ENCODE assay signal across 13 cellular contexts in genomic region chr15:56042523-56042922, GRCh38. TPM values are rescaled to one million over a fixed set of nuclear protein-coding genes. Genes with fewer than 3 reads are reported as not detected.
DNase-seq lines count a peak whose midpoint lies in the region; ATAC-seq, FAIRE-seq and TF ChIP-seq lines count a peak whose summit lies in the region.
"Had no signal": no experiment of that assay in that cellular context is flagged by ENCODE, and none has a peak within 500 bp of the region (broad histone marks: within the 10 kb centered on the region; RNA-seq: fewer than 3 reads in every experiment).

No MANE protein-coding gene starts in this region.

- no peak for ATAC-seq in activated T-cell treated with anti-CD3 and anti-CD28 coated beads, Interleukin-2, amount 50 U/mL, for 72 hours (replicated peaks in 1 of 2)
- ATAC-seq in PC-3: no peak
- ATAC-seq: Right ventricle myocardium inferior had no signal

- H3K4me1 ChIP-seq in PC-3 (ENCODE audit: insufficient read depth, low read length): peaks cover 54% of the 10 kb centered on the region
- H3K4me1 ChIP-seq in effector memory CD4-positive, alpha-beta T cell (ENCODE audit: control insufficient read depth, insufficient read depth, low read length, poor library complexity, severe bottlenecking): peaks cover 12% of the 10 kb centered on the region
- H3K4me1 ChIP-seq in small intestine (ENCODE audit: control insufficient read depth in 2 of 2, insufficient read depth in 1 of 2, low read depth in 1 of 2, low read length in 1 of 2): peaks cover 4 to 6% of the 10 kb centered on the region in 2 donors

- intact Hi-C loops in PC-3 (cut with micrococcal nuclease): no loop called here

- 0 out of 2 replicates have a peak overlapping the region, but pooled peaks have one; percentile 2 for H3K4me2 ChIP-seq in PC-3 (ENCODE audit: low read length)

- H3K4me3 Mint-ChIP-seq in activated T-cell treated with anti-CD3 and anti-CD28 coated beads, Interleukin-2, amount 50 U/mL, for 72 hours: peak overlapping the region; percentile 41 to 71
- H3K4me3 Mint-ChIP-seq: nephron progenitor cell had no signal

- no peak overlapping the region for H3K27ac Mint-ChIP-seq in activated T-cell treated with anti-CD3 and anti-CD28 coated beads, Interleukin-2, amount 50 U/mL, for 72 hours

- H3K79me2 ChIP-seq in PC-3 (ENCODE audit: low read length): no peaks in the 10 kb centered on the region

- no peaks in the 10 kb centered on the region for H3K27me3 ChIP-seq in PC-3 (ENCODE audit: low read length)
- H3K27me3 ChIP-seq in effector memory CD4-positive, alpha-beta T cell (replicated peaks; ENCODE audit: control insufficient read depth, insufficient read depth, low read length, poor library complexity, severe bottlenecking): no peaks in the 10 kb centered on the region
- H3K27me3 ChIP-seq in small intestine (ENCODE audit: control insufficient read depth in 2 of 2, insufficient read depth in 2 of 2, low read length in 2 of 2): no peaks in the 10 kb centered on the region

- no peaks in the 10 kb centered on the region for H3K9me2 ChIP-seq in PC-3 (replicated peaks; ENCODE audit: low read length)

- BruUV-seq in PC-3 (replicated peaks; lab: Mats Ljungman, UMichigan): no TSS peak

- no peaks in the 10 kb centered on the region for H3K27me3 Mint-ChIP-seq in activated T-cell treated with anti-CD3 and anti-CD28 coated beads, Interleukin-2, amount 50 U/mL, for 72 hours (ENCODE audit: low read depth)

- no peak overlapping the region for H3K4me3 ChIP-seq in PC-3 (ENCODE audit: low read length)
- peak overlapping the region; percentile 22 for H3K4me3 ChIP-seq in effector memory CD4-positive, alpha-beta T cell (ENCODE audit: insufficient read depth, low read depth, low read length, poor library complexity, severe bottlenecking)
- H3K4me3 ChIP-seq in small intestine (ENCODE audit: low read depth in 1 of 2, low read length in 2 of 2): no peak overlapping the region

- peaks cover 9 to 15% of the 10 kb centered on the region in 2 donors for H3K9me3 Mint-ChIP-seq in activated T-cell treated with anti-CD3 and anti-CD28 coated beads, Interleukin-2, amount 50 U/mL, for 72 hours

- H3K4me1 Mint-ChIP-seq in activated T-cell treated with anti-CD3 and anti-CD28 coated beads, Interleukin-2, amount 50 U/mL, for 72 hours (ENCODE audit: low read depth): peaks cover 59% of the 10 kb centered on the region

- FAIRE-seq in small intestine (lab: Jason Lieb, UNC): no peak

- POLR2A ChIA-PET in PC-3 (lab: Charles Lee; ENCODE audit: unreplicated experiment): no interaction called here

- 18 to 56% (median 31%) methylated on average over 3 of the region's 3 CpGs for whole genome bisulfite sequencing in small intestine, 3 donors

- H3K9me3 ChIP-seq in PC-3 (ENCODE audit: low read length) (no peaks in the 10 kb centered on the region), small intestine (ENCODE audit: control insufficient read depth, low read depth) (no peaks in the 10 kb centered on the region)
- H3K9me3 ChIP-seq in effector memory CD4-positive, alpha-beta T cell (ENCODE audit: control insufficient read depth, low read length): no peaks in the 10 kb centered on the region

- H2AFZ ChIP-seq in PC-3 (ENCODE audit: low read length): no peak overlapping the region

- no peaks in the 10 kb centered on the region for H3K36me3 ChIP-seq in PC-3 (ENCODE audit: low read depth, low read length)
- no peaks in the 10 kb centered on the region for H3K36me3 ChIP-seq in effector memory CD4-positive, alpha-beta T cell (ENCODE audit: control insufficient read depth, insufficient read depth, low read length)
- no peaks in the 10 kb centered on the region for H3K36me3 ChIP-seq in small intestine (ENCODE audit: control insufficient read depth in 2 of 2, insufficient read depth in 2 of 2, low read length in 2 of 2)

- H3K9ac ChIP-seq in PC-3 (ENCODE audit: low read length): no peak overlapping the region

- peaks cover 12 to 17% of the 10 kb centered on the region in 2 donors for H3K36me3 Mint-ChIP-seq in activated T-cell treated with anti-CD3 and anti-CD28 coated beads, Interleukin-2, amount 50 U/mL, for 72 hours (ENCODE audit: insufficient read depth in 2 of 2)

- DNase-seq in activated T-cell treated with anti-CD3 and anti-CD28 coated beads, Interleukin-2, amount 50 U/mL, for 72 hours: no peak
- no peak for DNase-seq in activated T-cell treated with anti-CD3 and anti-CD28 coated beads, Interleukin-2, amount 50 U/mL, for 1 hour
- DNase-seq in PC-3: peak; percentile 50
- no peak for DNase-seq in effector memory CD4-positive, alpha-beta T cell
- DNase-seq in small intestine: peak; percentile 32
- no peak for DNase-seq in OCI-M1 (lab: John Stamatoyannopoulos, UW)
- DNase-seq in hypothalamus (lab: John Stamatoyannopoulos, UW): no peak
- DNase-seq in NCI-H2227 (lab: John Stamatoyannopoulos, UW; ENCODE audit: unreplicated experiment): no peak
- DNase-seq: amniotic stem cell, DMS153, NCI-H82, nephron progenitor cell had no signal

- CTCF ChIA-PET in PC-3 (lab: Charles Lee): no interaction called here

- no peaks in the 10 kb centered on the region for H4K20me1 ChIP-seq in PC-3 (ENCODE audit: low read length)

- H3K27ac ChIP-seq in PC-3 (ENCODE audit: low read length) (0 out of 2 replicates have a peak overlapping the region, but pooled peaks have one; percentile 16), small intestine (ENCODE audit: low read depth in 1 of 2, low read length in 1 of 2) (no peak overlapping the region)
- H3K27ac ChIP-seq in effector memory CD4-positive, alpha-beta T cell (ENCODE audit: insufficient read depth, low read length, poor library complexity, severe bottlenecking): peak overlapping the region; percentile 71

- TF ChIP-seq CTCF in PC-3 (conservative IDR thresholded peaks at IDR 0.05; ENCODE audit: low read depth, low read length): no peak

- no peaks in the 10 kb centered on the region for H3F3A ChIP-seq in PC-3 (ENCODE audit: low read length, unreplicated experiment)

RNA-seq across cellular contexts. Expression of gene NEDD4, which starts 49.1 kb away (rescaled TPM):
- total RNA-seq in activated T-cell treated with anti-CD3 and anti-CD28 coated beads, Interleukin-2, amount 50 U/mL, for 72 hours: 10 to 100 TPM; 21.3 to 32.2 TPM
- total RNA-seq in PC-3 (2014; rRNA removed): 7.5 and 9.6 TPM in 2 replicates
- 10 to 100 TPM in 1 of 3 donors, 1 to 10 TPM in 2; 5.6 to 10.5 (median 7.3) TPM for polyA plus RNA-seq in small intestine

Comparison
In these comparisons a context has a peak if more than half of its experiments do, and no peak if none do; other contexts are left out.
1. DNase-seq: peak in PC-3 (single experiment) and small intestine (single experiment); none in activated T-cell treated with anti-CD3 and anti-CD28 coated beads, Interleukin-2, amount 50 U/mL, for 72 hours (0 of 2), activated T-cell treated with anti-CD3 and anti-CD28 coated beads, Interleukin-2, amount 50 U/mL, for 1 hour (single experiment), effector memory CD4-positive, alpha-beta T cell (0 of 3), OCI-M1 (single experiment), hypothalamus (0 of 51) and NCI-H2227 (single experiment).
2. H3K27ac ChIP-seq: peak in PC-3 (single experiment) and effector memory CD4-positive, alpha-beta T cell (single experiment); none in small intestine (0 of 2).